In the genomic region with DNA sequence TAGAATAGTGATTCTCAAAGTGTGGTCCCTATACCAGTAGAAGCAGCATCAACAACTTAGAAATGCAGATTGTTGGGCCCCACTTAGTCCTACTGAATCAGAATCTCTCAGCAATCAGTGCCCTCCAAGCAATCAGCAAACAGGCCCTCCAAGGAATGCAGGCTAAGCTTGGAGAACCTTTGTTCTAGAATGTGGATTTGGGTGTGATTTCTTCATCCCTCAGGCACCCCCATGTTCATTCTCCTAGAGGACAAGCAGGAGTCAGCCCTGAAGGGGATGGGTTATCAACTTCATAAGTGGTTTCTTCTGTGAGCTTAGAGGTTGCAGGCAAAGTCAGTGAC, we compare ENCODE assay signal across 8 cellular contexts. TPM values are rescaled to one million over a fixed set of nuclear protein-coding genes. Genes with fewer than 3 reads are reported as not detected.
DNase-seq lines count a peak whose midpoint lies in the region; ATAC-seq and TF ChIP-seq lines count a peak whose summit lies in the region.

No MANE protein-coding gene starts in this region.

- peaks cover 13% of the 10 kb centered on the region for H3K36me3 Mint-ChIP-seq in CD4-positive, CD25-positive, alpha-beta regulatory T cell
- H3K36me3 Mint-ChIP-seq in activated T-helper 1 cell treated with anti-CD3 and anti-CD28 coated beads, Interleukin-12 subunit alpha, Interleukin-12 subunit beta, Interleukin-2, Interleukin-4 antibody, amounts not matched to agents 30 ng/mL and 10 ng/mL and 1 ng/mL, durations not matched to agents 14 hours and 24 hours and 36 hours (ENCODE audit: low read depth): peaks cover 14% of the 10 kb centered on the region
- H3K36me3 Mint-ChIP-seq in natural killer cell: no peaks in the 10 kb centered on the region

- H3K4me1 ChIP-seq in CD4-positive, CD25-positive, alpha-beta regulatory T cell (ENCODE audit: control insufficient read depth, insufficient read depth, low read length, poor library complexity, severe bottlenecking): peaks cover 48% of the 10 kb centered on the region

- peak overlapping the region in 2 of 4 donors; percentile 21 to 70 for H3K4me3 Mint-ChIP-seq in CD4-positive, CD25-positive, alpha-beta regulatory T cell
- H3K4me3 Mint-ChIP-seq in activated T-helper 1 cell treated with anti-CD3 and anti-CD28 coated beads, Interleukin-12 subunit alpha, Interleukin-12 subunit beta, Interleukin-2, Interleukin-4 antibody, amounts not matched to agents 30 ng/mL and 10 ng/mL and 1 ng/mL, durations not matched to agents 14 hours and 24 hours and 36 hours: peak overlapping the region; percentile 37
- peak overlapping the region; percentile 37 for H3K4me3 Mint-ChIP-seq in natural killer cell

- no peak overlapping the region for H3K4me3 ChIP-seq in CD4-positive, CD25-positive, alpha-beta regulatory T cell (ENCODE audit: low read depth, low read length)

- TF ChIP-seq CTCF in natural killer cell (IDR thresholded peaks at IDR 0.05): no peak

- H3K4me1 Mint-ChIP-seq in CD4-positive, CD25-positive, alpha-beta regulatory T cell: peaks cover 24 to 86% (median 63%) of the 10 kb centered on the region in 4 donors
- peaks cover 69% of the 10 kb centered on the region for H3K4me1 Mint-ChIP-seq in activated T-helper 1 cell treated with anti-CD3 and anti-CD28 coated beads, Interleukin-12 subunit alpha, Interleukin-12 subunit beta, Interleukin-2, Interleukin-4 antibody, amounts not matched to agents 30 ng/mL and 10 ng/mL and 1 ng/mL, durations not matched to agents 14 hours and 24 hours and 36 hours (ENCODE audit: low read depth)
- H3K4me1 Mint-ChIP-seq in natural killer cell: peaks cover 62 to 80% of the 10 kb centered on the region in 2 donors

- H3K27me3 Mint-ChIP-seq in CD4-positive, CD25-positive, alpha-beta regulatory T cell: no peaks in the 10 kb centered on the region
- no peaks in the 10 kb centered on the region for H3K27me3 Mint-ChIP-seq in activated T-helper 1 cell treated with anti-CD3 and anti-CD28 coated beads, Interleukin-12 subunit alpha, Interleukin-12 subunit beta, Interleukin-2, Interleukin-4 antibody, amounts not matched to agents 30 ng/mL and 10 ng/mL and 1 ng/mL, durations not matched to agents 14 hours and 24 hours and 36 hours (ENCODE audit: insufficient read depth)
- no peaks in the 10 kb centered on the region for H3K27me3 Mint-ChIP-seq in natural killer cell (ENCODE audit: low read depth in 2 of 2)

- H3K27me3 ChIP-seq in CD4-positive, CD25-positive, alpha-beta regulatory T cell (ENCODE audit: control insufficient read depth, insufficient read depth, low read length): no peaks in the 10 kb centered on the region

- peak in 1 of 2 donors; percentile 27 for ATAC-seq in CD4-positive, CD25-positive, alpha-beta regulatory T cell (ENCODE audit: low read depth in 2 of 2)
- ATAC-seq in GM19438 (IDR thresholded peaks at IDR 0.05; ENCODE audit: low read depth, unreplicated experiment) (peak; percentile 34), natural killer cell (no peak), GM18505 (IDR thresholded peaks at IDR 0.05; ENCODE audit: unreplicated experiment) (no peak)

- H3K9me3 ChIP-seq in CD4-positive, CD25-positive, alpha-beta regulatory T cell (ENCODE audit: control insufficient read depth in 2 of 2, low read length in 2 of 2): no peaks in the 10 kb centered on the region

- peak overlapping the region; percentile 48 to 88 (median 80) for H3K27ac Mint-ChIP-seq in CD4-positive, CD25-positive, alpha-beta regulatory T cell
- H3K27ac Mint-ChIP-seq in activated T-helper 1 cell treated with anti-CD3 and anti-CD28 coated beads, Interleukin-12 subunit alpha, Interleukin-12 subunit beta, Interleukin-2, Interleukin-4 antibody, amounts not matched to agents 30 ng/mL and 10 ng/mL and 1 ng/mL, durations not matched to agents 14 hours and 24 hours and 36 hours: peak overlapping the region; percentile 87
- H3K27ac Mint-ChIP-seq in natural killer cell: peak overlapping the region; percentile 89 to 91

- intact Hi-C loops in activated T-helper 1 cell treated with anti-CD3 and anti-CD28 coated beads, Interleukin-12 subunit alpha, Interleukin-12 subunit beta, Interleukin-2, Interleukin-4 antibody, amounts not matched to agents 30 ng/mL and 10 ng/mL and 1 ng/mL, durations not matched to agents 14 hours and 24 hours and 36 hours (cut with micrococcal nuclease): loop anchor here (2.0 kb wide), 1 partner anchor 29 kb away; no protein-coding TSS in a partner anchor
- intact Hi-C loops in natural killer cell (cut with micrococcal nuclease): loop anchor here (2.0 kb wide), 1 partner anchor 17 kb away; no protein-coding TSS in a partner anchor

- TF ChIP-seq POLR2A in GM18505 (IDR thresholded peaks at IDR 0.05; ENCODE audit: borderline replicate concordance, extremely low read depth, insufficient read depth, insufficient read length): no peak

- peaks cover 0 to 2% (median 0%) of the 10 kb centered on the region in 7 donors for H3K9me3 Mint-ChIP-seq in CD4-positive, CD25-positive, alpha-beta regulatory T cell
- peaks cover 4% of the 10 kb centered on the region for H3K9me3 Mint-ChIP-seq in activated T-helper 1 cell treated with anti-CD3 and anti-CD28 coated beads, Interleukin-12 subunit alpha, Interleukin-12 subunit beta, Interleukin-2, Interleukin-4 antibody, amounts not matched to agents 30 ng/mL and 10 ng/mL and 1 ng/mL, durations not matched to agents 14 hours and 24 hours and 36 hours
- H3K9me3 Mint-ChIP-seq in natural killer cell: no peaks in the 10 kb centered on the region

- peak overlapping the region; percentile 39 for H3K27ac ChIP-seq in CD4-positive, CD25-positive, alpha-beta regulatory T cell (ENCODE audit: insufficient read depth, low read length, poor library complexity, severe bottlenecking)

- H3K36me3 ChIP-seq in CD4-positive, CD25-positive, alpha-beta regulatory T cell (ENCODE audit: control insufficient read depth, insufficient read depth, low read length): peaks cover 20% of the 10 kb centered on the region

- DNase-seq in CD4-positive, CD25-positive, alpha-beta regulatory T cell: no peak
- DNase-seq in activated T-helper 1 cell treated with anti-CD3 and anti-CD28 coated beads, Interleukin-12 subunit alpha, Interleukin-12 subunit beta, Interleukin-2, Interleukin-4 antibody, amounts not matched to agents 30 ng/mL and 10 ng/mL and 1 ng/mL, durations not matched to agents 14 hours and 24 hours and 36 hours (ENCODE audit: low spot score): no peak
- DNase-seq in natural killer cell (no peak), NCI-H2196 (lab: John Stamatoyannopoulos, UW; ENCODE audit: unreplicated experiment) (no peak), HK-2 (ENCODE audit: unreplicated experiment) (no peak)
- DNase-seq in stimulated activated CD4-positive, alpha-beta T cell treated with anti-CD3 and anti-CD28 coated beads, Interleukin-4, amount 100 ng/mL, for 24 hours: no peak

RNA-seq across cellular contexts. Expression of a gene that starts 40.5 kb away (rescaled TPM):
- 46.7 TPM for total RNA-seq in CD4-positive, CD25-positive, alpha-beta regulatory T cell
- polyA plus RNA-seq in CD4-positive, CD25-positive, alpha-beta regulatory T cell: 10 to 100 TPM; 15.9 to 24.1 (median 20.7) TPM
- total RNA-seq in activated T-helper 1 cell treated with anti-CD3 and anti-CD28 coated beads, Interleukin-12 subunit alpha, Interleukin-12 subunit beta, Interleukin-2, Interleukin-4 antibody, amounts not matched to agents 30 ng/mL and 10 ng/mL and 1 ng/mL, durations not matched to agents 14 hours and 24 hours and 36 hours: 36.7 and 38.3 TPM in 2 replicates
- 10 to 100 TPM; 38.4 to 54.2 (median 47.5) TPM for total RNA-seq in natural killer cell
